8 cellular contexts compared by ENCODE assay signal in the genomic region with DNA sequence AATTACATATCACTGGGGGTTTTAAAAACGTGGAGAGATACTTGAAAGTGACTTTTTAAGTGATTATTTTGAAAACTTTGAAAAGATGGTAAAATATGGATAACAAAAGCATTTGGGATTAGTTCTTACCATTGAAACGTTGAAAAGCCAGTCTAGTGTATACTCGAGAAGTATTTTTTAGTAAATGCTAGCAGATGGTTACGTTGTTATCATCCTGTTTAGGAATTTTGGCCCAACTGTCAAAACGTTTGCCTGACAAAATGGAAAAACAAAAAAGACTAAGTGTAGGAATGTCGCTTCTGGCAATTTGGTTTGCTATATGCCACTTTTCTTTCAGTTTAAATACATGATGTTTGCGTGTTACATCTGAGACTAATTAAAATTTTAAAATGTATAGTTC. TPM values are rescaled to one million over a fixed set of nuclear protein-coding genes. Genes with fewer than 3 reads are reported as not detected.
DNase-seq lines count a peak whose midpoint lies in the region; ATAC-seq and TF ChIP-seq lines count a peak whose summit lies in the region.

No MANE protein-coding gene starts in this region.

- H3K27ac Mint-ChIP-seq in activated naive CD4-positive, alpha-beta T cell treated with anti-CD3 and anti-CD28 coated beads, Interleukin-2, amount 50 U/mL, for 24 hours: peak overlapping the region; percentile 99

- no peaks in the 10 kb centered on the region for H3K27me3 ChIP-seq in lower lobe of right lung (ENCODE audit: low read depth)
- no peaks in the 10 kb centered on the region for H3K27me3 ChIP-seq in upper lobe of right lung

- H3K9me3 ChIP-seq in lower lobe of right lung (peaks cover 14% of the 10 kb centered on the region), upper lobe of right lung (peaks cover 4% of the 10 kb centered on the region)

- DNase-seq in activated naive CD4-positive, alpha-beta T cell treated with anti-CD3 and anti-CD28 coated beads, Interleukin-2, amount 50 U/mL, for 16 hours: no peak
- DNase-seq in astrocyte of the cerebellum (ENCODE audit: low read depth) (no peak), lower lobe of right lung (no peak), upper lobe of right lung (no peak), GOT3 (lab: John Stamatoyannopoulos, UW) (no peak)

- intact Hi-C loops in lower lobe of right lung (cut with DNase I): no loop called here
- intact Hi-C loops in upper lobe of right lung (cut with DNase I): no loop called here

- H3K4me3 ChIP-seq in astrocyte of the cerebellum (ENCODE audit: low read depth, low read length) (peak overlapping the region; percentile 92), lower lobe of right lung (peak overlapping the region; percentile 99), upper lobe of right lung (peak overlapping the region; percentile 66)

- TF ChIP-seq CTCF in astrocyte of the cerebellum (IDR thresholded peaks at IDR 0.05; ENCODE audit: low read depth, low read length, missing control alignments) (no peak), lower lobe of right lung (IDR thresholded peaks at IDR 0.05) (no peak), upper lobe of right lung (IDR thresholded peaks at IDR 0.05) (no peak)

- H3K4me1 ChIP-seq in lower lobe of right lung (peaks cover 34% of the 10 kb centered on the region), upper lobe of right lung (peaks cover 20% of the 10 kb centered on the region)

- H3K36me3 ChIP-seq in lower lobe of right lung (peaks cover 17% of the 10 kb centered on the region), upper lobe of right lung (peaks cover 15% of the 10 kb centered on the region)

- in situ Hi-C loops in astrocyte of the cerebellum (cut with HindIII; ENCODE audit: low sequenced_read_pairs): no loop called here

- H3K36me3 Mint-ChIP-seq in activated naive CD4-positive, alpha-beta T cell treated with anti-CD3 and anti-CD28 coated beads, Interleukin-2, amount 50 U/mL, for 24 hours: peaks cover 41% of the 10 kb centered on the region

- ATAC-seq in lower lobe of right lung (no peak), upper lobe of right lung (no peak), GM18868 (IDR thresholded peaks at IDR 0.05; ENCODE audit: unreplicated experiment) (no peak), HG02623 (IDR thresholded peaks at IDR 0.05; ENCODE audit: unreplicated experiment) (no peak)

- H3K27ac ChIP-seq in lower lobe of right lung: peak overlapping the region; percentile 98
- H3K27ac ChIP-seq in upper lobe of right lung: peak overlapping the region; percentile 91

- H3K27me3 Mint-ChIP-seq in activated naive CD4-positive, alpha-beta T cell treated with anti-CD3 and anti-CD28 coated beads, Interleukin-2, amount 50 U/mL, for 24 hours: no peaks in the 10 kb centered on the region

- H3K4me1 Mint-ChIP-seq in activated naive CD4-positive, alpha-beta T cell treated with anti-CD3 and anti-CD28 coated beads, Interleukin-2, amount 50 U/mL, for 24 hours: peaks cover 57% of the 10 kb centered on the region

- peaks cover 5% of the 10 kb centered on the region for H3K9me3 Mint-ChIP-seq in activated naive CD4-positive, alpha-beta T cell treated with anti-CD3 and anti-CD28 coated beads, Interleukin-2, amount 50 U/mL, for 24 hours

- peak overlapping the region; percentile 99 for H3K4me3 Mint-ChIP-seq in activated naive CD4-positive, alpha-beta T cell treated with anti-CD3 and anti-CD28 coated beads, Interleukin-2, amount 50 U/mL, for 24 hours

RNA-seq across cellular contexts. Expression of gene RBM33, which starts 1.2 kb away (rescaled TPM):
- total RNA-seq in lower lobe of right lung: 67.2 TPM
- 62.8 TPM for total RNA-seq in upper lobe of right lung
